Comparison of ENCODE assay signal across 34 cellular contexts in the genomic region with DNA sequence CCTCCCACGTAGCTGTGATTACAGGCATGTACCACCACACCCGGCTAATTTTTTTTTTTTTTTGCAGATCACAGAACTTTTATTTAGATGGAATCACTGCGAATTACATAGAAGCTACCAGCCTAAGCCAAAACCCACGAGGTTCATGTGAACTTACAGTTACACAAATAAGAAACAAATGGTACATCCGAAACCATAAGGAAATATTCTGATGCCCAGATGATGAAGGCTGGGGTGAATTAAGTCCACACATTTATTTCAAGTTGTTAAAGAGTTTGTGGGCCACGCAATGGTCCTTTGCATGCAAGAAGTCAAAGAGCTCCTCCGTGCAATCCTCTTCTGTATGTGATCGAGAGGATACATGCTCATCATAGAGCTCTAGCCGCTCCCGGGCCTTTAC. TPM values are rescaled to one million over a fixed set of nuclear protein-coding genes. Genes with fewer than 3 reads are reported as not detected.
"Had no signal": no experiment of that assay in that cellular context is flagged by ENCODE, and none has a peak within 500 bp of the region (broad histone marks: within the 10 kb centered on the region; RNA-seq: fewer than 3 reads in every experiment).

No MANE protein-coding gene starts in this region.

- H3K27ac Mint-ChIP-seq: activated CD4-positive, alpha-beta memory T cell treated with anti-CD3 and anti-CD28 coated beads for 36 hours; activated CD4-positive, alpha-beta T cell treated with anti-CD3 and anti-CD28 coated beads for 36 hours; activated CD4-positive, alpha-beta T cell treated with anti-CD3 and anti-CD28 coated beads, Interleukin-2, amount 10 ng/mL, durations not matched to agents 24 days and 14 days; activated CD8-positive, alpha-beta memory T cell treated with anti-CD3 and anti-CD28 coated beads, Interleukin-2, amount 10 ng/mL, durations not matched to agents 7 days and 5 days; activated CD8-positive, alpha-beta T cell treated with anti-CD3 and anti-CD28 coated beads, Interleukin-2, amount 10 ng/mL, durations not matched to agents 7 days and 5 days; activated naive CD4-positive, alpha-beta T cell treated with anti-CD3 and anti-CD28 coated beads for 36 hours; activated naive CD4-positive, alpha-beta T cell treated with anti-CD3 and anti-CD28 coated beads, Interleukin-2, amount 50 U/mL, for 24 hours; activated naive CD8-positive, alpha-beta T cell treated with anti-CD3 and anti-CD28 coated beads for 36 hours; activated naive CD8-positive, alpha-beta T cell treated with anti-CD3 and anti-CD28 coated beads, Interleukin-2, amount 50 U/mL, for 24 hours; activated T-helper 1 cell treated with anti-CD3 and anti-CD28 coated beads, Interleukin-12 subunit alpha, Interleukin-12 subunit beta, Interleukin-2, Interleukin-4 antibody, amounts not matched to agents 30 ng/mL and 10 ng/mL and 1 ng/mL, durations not matched to agents 14 hours and 24 hours and 36 hours; activated T-helper 2 cell treated with anti-CD3 and anti-CD28 coated beads, Interferon-gamma antibody, Interleukin-2, Interleukin-4, amounts not matched to agents 10 μg/mL and 5 μg/mL and 100 μg/mL, durations not matched to agents 14 hours and 24 hours and 36 hours had no signal

- H3K4me3 Mint-ChIP-seq: activated CD4-positive, alpha-beta memory T cell treated with anti-CD3 and anti-CD28 coated beads for 36 hours; activated CD4-positive, alpha-beta T cell treated with anti-CD3 and anti-CD28 coated beads for 36 hours; activated CD4-positive, alpha-beta T cell treated with anti-CD3 and anti-CD28 coated beads, Interleukin-2, amount 10 ng/mL, durations not matched to agents 24 days and 14 days; activated CD8-positive, alpha-beta memory T cell treated with anti-CD3 and anti-CD28 coated beads, Interleukin-2, amount 10 ng/mL, durations not matched to agents 7 days and 5 days; activated CD8-positive, alpha-beta T cell treated with anti-CD3 and anti-CD28 coated beads, Interleukin-2, amount 10 ng/mL, durations not matched to agents 7 days and 5 days; activated naive CD4-positive, alpha-beta T cell treated with anti-CD3 and anti-CD28 coated beads for 36 hours; activated naive CD4-positive, alpha-beta T cell treated with anti-CD3 and anti-CD28 coated beads, Interleukin-2, amount 50 U/mL, for 24 hours; activated naive CD8-positive, alpha-beta T cell treated with anti-CD3 and anti-CD28 coated beads for 36 hours; activated naive CD8-positive, alpha-beta T cell treated with anti-CD3 and anti-CD28 coated beads, Interleukin-2, amount 50 U/mL, for 24 hours; activated T-helper 1 cell treated with anti-CD3 and anti-CD28 coated beads, Interleukin-12 subunit alpha, Interleukin-12 subunit beta, Interleukin-2, Interleukin-4 antibody, amounts not matched to agents 30 ng/mL and 10 ng/mL and 1 ng/mL, durations not matched to agents 14 hours and 24 hours and 36 hours had no signal

- H3K4me3 ChIP-seq: adrenal gland, body of pancreas, cardiac muscle cell, colonic mucosa, esophagus squamous epithelium had no signal

- H3K4me1 ChIP-seq: adrenal gland, body of pancreas, colonic mucosa had no signal

- H3K27ac ChIP-seq: adrenal gland, body of pancreas, cardiac muscle cell, colonic mucosa, epithelial cell of prostate, esophagus squamous epithelium had no signal

- H3K36me3 Mint-ChIP-seq: activated CD4-positive, alpha-beta memory T cell treated with anti-CD3 and anti-CD28 coated beads for 36 hours; activated CD8-positive, alpha-beta memory T cell treated with anti-CD3 and anti-CD28 coated beads, Interleukin-2, amount 10 ng/mL, durations not matched to agents 7 days and 5 days; activated naive CD4-positive, alpha-beta T cell treated with anti-CD3 and anti-CD28 coated beads, Interleukin-2, amount 50 U/mL, for 24 hours; activated naive CD8-positive, alpha-beta T cell treated with anti-CD3 and anti-CD28 coated beads for 36 hours had no signal

- H3K9me3 ChIP-seq: adrenal gland, body of pancreas, colonic mucosa, esophagus squamous epithelium had no signal

- H3K9me3 Mint-ChIP-seq: activated CD4-positive, alpha-beta memory T cell treated with anti-CD3 and anti-CD28 coated beads for 36 hours; activated CD4-positive, alpha-beta T cell treated with anti-CD3 and anti-CD28 coated beads, Interleukin-2, amount 10 ng/mL, durations not matched to agents 24 days and 14 days; activated naive CD4-positive, alpha-beta T cell treated with anti-CD3 and anti-CD28 coated beads for 36 hours; activated naive CD4-positive, alpha-beta T cell treated with anti-CD3 and anti-CD28 coated beads, Interleukin-2, amount 50 U/mL, for 24 hours; activated naive CD8-positive, alpha-beta T cell treated with anti-CD3 and anti-CD28 coated beads for 36 hours; activated naive CD8-positive, alpha-beta T cell treated with anti-CD3 and anti-CD28 coated beads, Interleukin-2, amount 50 U/mL, for 24 hours; activated T-helper 1 cell treated with anti-CD3 and anti-CD28 coated beads, Interleukin-12 subunit alpha, Interleukin-12 subunit beta, Interleukin-2, Interleukin-4 antibody, amounts not matched to agents 30 ng/mL and 10 ng/mL and 1 ng/mL, durations not matched to agents 14 hours and 24 hours and 36 hours; activated T-helper 2 cell treated with anti-CD3 and anti-CD28 coated beads, Interferon-gamma antibody, Interleukin-2, Interleukin-4, amounts not matched to agents 10 μg/mL and 5 μg/mL and 100 μg/mL, durations not matched to agents 14 hours and 24 hours and 36 hours had no signal

- DNase-seq: activated CD4-positive, alpha-beta memory T cell treated with anti-CD3 and anti-CD28 coated beads for 36 hours; activated CD4-positive, alpha-beta T cell treated with anti-CD3 and anti-CD28 coated beads for 36 hours; activated CD4-positive, alpha-beta T cell treated with anti-CD3 and anti-CD28 coated beads, Interleukin-2, amount 10 ng/mL, durations not matched to agents 24 days and 14 days; activated CD4-positive, CD25-positive, alpha-beta regulatory T cell; activated CD4-positive, CD25-positive, alpha-beta regulatory T cell treated with anti-CD3 and anti-CD28 coated beads, Interleukin-2, amount 50 U/mL, for 72 hours; activated CD8-positive, alpha-beta memory T cell treated with anti-CD3 and anti-CD28 coated beads, Interleukin-2, amount 10 ng/mL, durations not matched to agents 7 days and 5 days; activated CD8-positive, alpha-beta memory T cell treated with anti-CD3 and anti-CD28 coated beads, Interleukin-2, amount 50 U/mL, for 4 hours; activated CD8-positive, alpha-beta T cell treated with anti-CD3 and anti-CD28 coated beads, Interleukin-2, amount 10 ng/mL, durations not matched to agents 7 days and 5 days; activated effector memory CD4-positive, alpha-beta T cell treated with anti-CD3 and anti-CD28 coated beads, Interleukin-2, amount 50 U/mL, for 16 hours; activated naive CD4-positive, alpha-beta T cell treated with anti-CD3 and anti-CD28 coated beads for 36 hours; activated naive CD8-positive, alpha-beta T cell treated with anti-CD3 and anti-CD28 coated beads for 36 hours; activated naive CD8-positive, alpha-beta T cell treated with anti-CD3 and anti-CD28 coated beads, Interleukin-2, amount 50 U/mL, for 24 hours; activated T-cell treated with anti-CD3 and anti-CD28 coated beads, Interleukin-2, amount 50 U/mL, for 1 hour; activated T-cell treated with anti-CD3 and anti-CD28 coated beads, Interleukin-2, amount 50 U/mL, for 48 hours; adrenal gland; amygdala; body of pancreas; central memory CD4-positive, alpha-beta T cell; cerebellar nuclear complex; colonic mucosa; effector CD8-positive, alpha-beta T cell; esophagus squamous epithelium; head of caudate nucleus; T-helper 2 cell had no signal

- H3K27me3 Mint-ChIP-seq: activated CD4-positive, alpha-beta memory T cell treated with anti-CD3 and anti-CD28 coated beads for 36 hours; activated CD4-positive, alpha-beta T cell treated with anti-CD3 and anti-CD28 coated beads for 36 hours; activated naive CD4-positive, alpha-beta T cell treated with anti-CD3 and anti-CD28 coated beads, Interleukin-2, amount 50 U/mL, for 24 hours had no signal

- H3K36me3 ChIP-seq: adrenal gland, cardiac muscle cell, colonic mucosa, esophagus squamous epithelium had no signal

- FAIRE-seq: endometrium, endothelial cell of umbilical vein, frontal cortex had no signal

- H3K27me3 ChIP-seq: adrenal gland, body of pancreas, cardiac muscle cell, colonic mucosa, esophagus squamous epithelium had no signal

- H3K4me1 Mint-ChIP-seq: activated CD4-positive, alpha-beta T cell treated with anti-CD3 and anti-CD28 coated beads for 36 hours; activated CD8-positive, alpha-beta memory T cell treated with anti-CD3 and anti-CD28 coated beads, Interleukin-2, amount 10 ng/mL, durations not matched to agents 7 days and 5 days; activated naive CD4-positive, alpha-beta T cell treated with anti-CD3 and anti-CD28 coated beads, Interleukin-2, amount 50 U/mL, for 24 hours; activated naive CD8-positive, alpha-beta T cell treated with anti-CD3 and anti-CD28 coated beads for 36 hours; activated naive CD8-positive, alpha-beta T cell treated with anti-CD3 and anti-CD28 coated beads, Interleukin-2, amount 50 U/mL, for 24 hours had no signal

RNA-seq across cellular contexts. Expression of gene FBLIM1, which starts 48.5 kb away (rescaled TPM):
- total RNA-seq: activated CD4-positive, alpha-beta T cell treated with anti-CD3 and anti-CD28 coated beads, Interleukin-2, amount 10 ng/mL, durations not matched to agents 24 days and 14 days; activated CD8-positive, alpha-beta memory T cell treated with anti-CD3 and anti-CD28 coated beads for 36 hours; activated CD8-positive, alpha-beta memory T cell treated with anti-CD3 and anti-CD28 coated beads, Interleukin-2, amount 10 ng/mL, durations not matched to agents 7 days and 5 days; activated CD8-positive, alpha-beta T cell treated with anti-CD3 and anti-CD28 coated beads, Interleukin-2, amount 10 ng/mL, durations not matched to agents 7 days and 5 days; activated naive CD4-positive, alpha-beta T cell treated with anti-CD3 and anti-CD28 coated beads for 36 hours; activated naive CD8-positive, alpha-beta T cell treated with anti-CD3 and anti-CD28 coated beads for 36 hours; activated T-helper 1 cell treated with anti-CD3 and anti-CD28 coated beads, Interleukin-12 subunit alpha, Interleukin-12 subunit beta, Interleukin-2, Interleukin-4 antibody, amounts not matched to agents 30 ng/mL and 10 ng/mL and 1 ng/mL, durations not matched to agents 14 hours and 24 hours and 36 hours; activated T-helper 2 cell treated with anti-CD3 and anti-CD28 coated beads, Interferon-gamma antibody, Interleukin-2, Interleukin-4, amounts not matched to agents 10 μg/mL and 5 μg/mL and 100 μg/mL, durations not matched to agents 14 hours and 24 hours and 36 hours; T-helper 1 cell treated with Interleukin-12 subunit alpha and Interleukin-12 subunit beta and Interleukin-4 antibody, amounts not matched to agents 30 ng/mL and 1 ng/mL, for 36 hours had no signal
